Comparison of ENCODE assay signal across 1 cellular context in genomic region chr1:224456637-224456953, GRCh38.
TF ChIP-seq lines count a peak whose summit lies in the region.

No MANE protein-coding gene starts in this region.

TF ChIP-seq in endothelial cell of umbilical vein, 7 proteins besides CTCF, POLR2A, EP300 and RAD21 (continued from another document):
- TF ChIP-seq POLR2AphosphoS5 (IDR thresholded peaks at IDR 0.05; ENCODE audit: insufficient read depth, low read depth, low read length) (no peak), GATA2 (IDR thresholded peaks at IDR 0.05; ENCODE audit: insufficient read depth, insufficient read length, low read depth, low read length) (no peak), EZH2 (IDR thresholded peaks at IDR 0.05; ENCODE audit: borderline replicate concordance, low read depth, low read length, severe bottlenecking) (no peak), MYC (IDR thresholded peaks at IDR 0.05; ENCODE audit: low read depth, low read length) (no peak)
